In the genomic region with DNA sequence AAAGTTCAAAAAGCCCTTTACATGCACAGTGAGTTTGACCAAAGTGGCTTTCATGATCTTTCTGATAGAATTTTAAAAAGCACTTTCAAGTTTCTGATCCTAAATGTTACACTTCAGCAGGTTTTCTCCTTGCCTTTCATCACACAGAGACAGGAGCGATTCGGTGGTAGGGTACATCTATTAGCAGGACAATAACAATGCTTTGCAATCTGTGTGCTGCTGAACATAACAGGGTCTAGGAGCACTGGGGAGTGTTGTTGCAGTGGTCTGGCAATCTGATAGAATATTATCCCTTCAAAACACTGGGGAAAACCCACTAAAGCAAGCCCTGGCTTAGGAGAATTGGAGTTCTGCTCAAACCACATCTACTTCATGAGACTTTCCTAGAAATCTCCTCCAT, we compare ENCODE assay signal across 1 cellular context.
TF ChIP-seq lines count a peak whose summit lies in the region.

No MANE protein-coding gene starts in this region.

TF ChIP-seq in WTC11, 78 proteins besides CTCF, POLR2A, EP300 and RAD21 (continued from another document):
- no peak for TF ChIP-seq AFF4 (CRISPR knock-in tag; IDR thresholded peaks at IDR 0.05; ENCODE audit: borderline replicate concordance)
- no peak for TF ChIP-seq NFE2L1 (CRISPR knock-in tag; IDR thresholded peaks at IDR 0.05)
- no peak for TF ChIP-seq SP1 (CRISPR knock-in tag; conservative IDR thresholded peaks at IDR 0.05)
- TF ChIP-seq ELF4 (CRISPR knock-in tag; IDR thresholded peaks at IDR 0.05; ENCODE audit: low read depth): no peak
- TF ChIP-seq TCF7 (CRISPR knock-in tag; IDR thresholded peaks at IDR 0.05; ENCODE audit: low read depth): no peak
- no peak for TF ChIP-seq CREB1 (CRISPR knock-in tag; IDR thresholded peaks at IDR 0.05)
- no peak for TF ChIP-seq EMX1 (CRISPR knock-in tag; IDR thresholded peaks at IDR 0.05)
- no peak for TF ChIP-seq ZSCAN18 (CRISPR knock-in tag; IDR thresholded peaks at IDR 0.05)
